Comparison of ENCODE assay signal across 1 cellular context in the genomic region with DNA sequence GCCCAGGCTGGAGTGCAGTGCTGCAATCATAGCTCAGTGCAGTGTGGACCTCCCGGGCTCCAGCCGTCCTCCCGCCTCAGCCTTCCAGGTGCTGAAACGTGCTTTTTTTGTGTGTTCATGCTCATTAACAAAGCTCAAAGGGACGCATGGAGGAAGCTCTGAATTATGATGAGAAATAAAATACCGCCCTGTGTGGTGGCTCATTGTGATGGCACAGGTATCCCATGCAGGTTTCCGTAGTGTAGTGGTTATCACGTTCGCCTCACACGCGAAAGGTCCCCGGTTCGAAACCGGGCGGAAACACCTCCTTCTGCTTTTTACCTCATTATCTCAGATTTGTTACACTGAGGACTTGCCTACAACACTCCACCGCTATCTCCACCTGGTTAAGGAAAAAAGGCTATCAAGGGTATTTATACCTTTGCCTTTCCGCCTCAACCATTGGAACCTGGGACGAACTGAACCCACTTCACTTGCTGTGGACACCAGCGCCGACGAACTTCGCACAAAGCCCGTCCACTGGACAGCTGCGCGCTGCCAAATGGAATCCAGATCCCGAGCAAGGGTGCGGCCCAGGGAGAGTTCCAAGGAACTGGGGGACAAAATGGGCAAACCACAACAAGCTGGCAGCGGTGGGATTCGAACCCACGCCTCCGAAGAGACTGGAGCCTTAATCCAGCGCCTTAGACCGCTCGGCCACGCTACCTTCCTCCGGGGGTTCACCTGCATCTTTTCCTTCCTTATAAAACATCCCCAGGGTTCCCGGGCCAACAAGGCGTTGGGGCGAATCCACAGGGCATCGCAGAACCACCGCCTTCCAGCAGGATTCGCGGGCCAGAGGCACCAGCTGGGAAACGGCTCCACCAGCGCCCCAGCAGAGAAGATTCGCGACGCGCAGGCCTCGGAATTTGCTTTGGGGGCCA.
TF ChIP-seq lines count a peak whose summit lies in the region.

No MANE protein-coding gene starts in this region.

TF ChIP-seq in GM12878, 131 proteins besides CTCF, POLR2A, EP300 and RAD21 (continued from another document and continues in another):
- TF ChIP-seq, protein P1, sequence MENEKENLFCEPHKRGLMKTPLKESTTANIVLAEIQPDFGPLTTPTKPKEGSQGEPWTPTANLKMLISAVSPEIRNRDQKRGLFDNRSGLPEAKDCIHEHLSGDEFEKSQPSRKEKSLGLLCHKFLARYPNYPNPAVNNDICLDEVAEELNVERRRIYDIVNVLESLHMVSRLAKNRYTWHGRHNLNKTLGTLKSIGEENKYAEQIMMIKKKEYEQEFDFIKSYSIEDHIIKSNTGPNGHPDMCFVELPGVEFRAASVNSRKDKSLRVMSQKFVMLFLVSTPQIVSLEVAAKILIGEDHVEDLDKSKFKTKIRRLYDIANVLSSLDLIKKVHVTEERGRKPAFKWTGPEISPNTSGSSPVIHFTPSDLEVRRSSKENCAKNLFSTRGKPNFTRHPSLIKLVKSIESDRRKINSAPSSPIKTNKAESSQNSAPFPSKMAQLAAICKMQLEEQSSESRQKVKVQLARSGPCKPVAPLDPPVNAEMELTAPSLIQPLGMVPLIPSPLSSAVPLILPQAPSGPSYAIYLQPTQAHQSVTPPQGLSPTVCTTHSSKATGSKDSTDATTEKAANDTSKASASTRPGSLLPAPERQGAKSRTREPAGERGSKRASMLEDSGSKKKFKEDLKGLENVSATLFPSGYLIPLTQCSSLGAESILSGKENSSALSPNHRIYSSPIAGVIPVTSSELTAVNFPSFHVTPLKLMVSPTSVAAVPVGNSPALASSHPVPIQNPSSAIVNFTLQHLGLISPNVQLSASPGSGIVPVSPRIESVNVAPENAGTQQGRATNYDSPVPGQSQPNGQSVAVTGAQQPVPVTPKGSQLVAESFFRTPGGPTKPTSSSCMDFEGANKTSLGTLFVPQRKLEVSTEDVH (IDR thresholded peaks at IDR 0.05; ENCODE audit: low read depth, partially characterized antibody): no peak
- TF ChIP-seq ZNF274 (IDR thresholded peaks at IDR 0.05; ENCODE audit: insufficient read depth, insufficient read length): no peak
- TF ChIP-seq, protein P2, sequence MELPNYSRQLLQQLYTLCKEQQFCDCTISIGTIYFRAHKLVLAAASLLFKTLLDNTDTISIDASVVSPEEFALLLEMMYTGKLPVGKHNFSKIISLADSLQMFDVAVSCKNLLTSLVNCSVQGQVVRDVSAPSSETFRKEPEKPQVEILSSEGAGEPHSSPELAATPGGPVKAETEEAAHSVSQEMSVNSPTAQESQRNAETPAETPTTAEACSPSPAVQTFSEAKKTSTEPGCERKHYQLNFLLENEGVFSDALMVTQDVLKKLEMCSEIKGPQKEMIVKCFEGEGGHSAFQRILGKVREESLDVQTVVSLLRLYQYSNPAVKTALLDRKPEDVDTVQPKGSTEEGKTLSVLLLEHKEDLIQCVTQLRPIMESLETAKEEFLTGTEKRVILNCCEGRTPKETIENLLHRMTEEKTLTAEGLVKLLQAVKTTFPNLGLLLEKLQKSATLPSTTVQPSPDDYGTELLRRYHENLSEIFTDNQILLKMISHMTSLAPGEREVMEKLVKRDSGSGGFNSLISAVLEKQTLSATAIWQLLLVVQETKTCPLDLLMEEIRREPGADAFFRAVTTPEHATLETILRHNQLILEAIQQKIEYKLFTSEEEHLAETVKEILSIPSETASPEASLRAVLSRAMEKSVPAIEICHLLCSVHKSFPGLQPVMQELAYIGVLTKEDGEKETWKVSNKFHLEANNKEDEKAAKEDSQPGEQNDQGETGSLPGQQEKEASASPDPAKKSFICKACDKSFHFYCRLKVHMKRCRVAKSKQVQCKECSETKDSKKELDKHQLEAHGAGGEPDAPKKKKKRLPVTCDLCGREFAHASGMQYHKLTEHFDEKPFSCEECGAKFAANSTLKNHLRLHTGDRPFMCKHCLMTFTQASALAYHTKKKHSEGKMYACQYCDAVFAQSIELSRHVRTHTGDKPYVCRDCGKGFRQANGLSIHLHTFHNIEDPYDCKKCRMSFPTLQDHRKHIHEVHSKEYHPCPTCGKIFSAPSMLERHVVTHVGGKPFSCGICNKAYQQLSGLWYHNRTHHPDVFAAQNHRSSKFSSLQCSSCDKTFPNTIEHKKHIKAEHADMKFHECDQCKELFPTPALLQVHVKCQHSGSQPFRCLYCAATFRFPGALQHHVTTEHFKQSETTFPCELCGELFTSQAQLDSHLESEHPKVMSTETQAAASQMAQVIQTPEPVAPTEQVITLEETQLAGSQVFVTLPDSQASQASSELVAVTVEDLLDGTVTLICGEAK (IDR thresholded peaks at IDR 0.05; ENCODE audit: borderline replicate concordance): peak; percentile 22; the same call in 1 of the 2 replicates
- TF ChIP-seq CBFB (IDR thresholded peaks at IDR 0.05; ENCODE audit: low read depth): no peak
- TF ChIP-seq KAT2A (conservative IDR thresholded peaks at IDR 0.05; ENCODE audit: control insufficient read depth, low read depth, low read length): no peak
- TF ChIP-seq, protein P3, sequence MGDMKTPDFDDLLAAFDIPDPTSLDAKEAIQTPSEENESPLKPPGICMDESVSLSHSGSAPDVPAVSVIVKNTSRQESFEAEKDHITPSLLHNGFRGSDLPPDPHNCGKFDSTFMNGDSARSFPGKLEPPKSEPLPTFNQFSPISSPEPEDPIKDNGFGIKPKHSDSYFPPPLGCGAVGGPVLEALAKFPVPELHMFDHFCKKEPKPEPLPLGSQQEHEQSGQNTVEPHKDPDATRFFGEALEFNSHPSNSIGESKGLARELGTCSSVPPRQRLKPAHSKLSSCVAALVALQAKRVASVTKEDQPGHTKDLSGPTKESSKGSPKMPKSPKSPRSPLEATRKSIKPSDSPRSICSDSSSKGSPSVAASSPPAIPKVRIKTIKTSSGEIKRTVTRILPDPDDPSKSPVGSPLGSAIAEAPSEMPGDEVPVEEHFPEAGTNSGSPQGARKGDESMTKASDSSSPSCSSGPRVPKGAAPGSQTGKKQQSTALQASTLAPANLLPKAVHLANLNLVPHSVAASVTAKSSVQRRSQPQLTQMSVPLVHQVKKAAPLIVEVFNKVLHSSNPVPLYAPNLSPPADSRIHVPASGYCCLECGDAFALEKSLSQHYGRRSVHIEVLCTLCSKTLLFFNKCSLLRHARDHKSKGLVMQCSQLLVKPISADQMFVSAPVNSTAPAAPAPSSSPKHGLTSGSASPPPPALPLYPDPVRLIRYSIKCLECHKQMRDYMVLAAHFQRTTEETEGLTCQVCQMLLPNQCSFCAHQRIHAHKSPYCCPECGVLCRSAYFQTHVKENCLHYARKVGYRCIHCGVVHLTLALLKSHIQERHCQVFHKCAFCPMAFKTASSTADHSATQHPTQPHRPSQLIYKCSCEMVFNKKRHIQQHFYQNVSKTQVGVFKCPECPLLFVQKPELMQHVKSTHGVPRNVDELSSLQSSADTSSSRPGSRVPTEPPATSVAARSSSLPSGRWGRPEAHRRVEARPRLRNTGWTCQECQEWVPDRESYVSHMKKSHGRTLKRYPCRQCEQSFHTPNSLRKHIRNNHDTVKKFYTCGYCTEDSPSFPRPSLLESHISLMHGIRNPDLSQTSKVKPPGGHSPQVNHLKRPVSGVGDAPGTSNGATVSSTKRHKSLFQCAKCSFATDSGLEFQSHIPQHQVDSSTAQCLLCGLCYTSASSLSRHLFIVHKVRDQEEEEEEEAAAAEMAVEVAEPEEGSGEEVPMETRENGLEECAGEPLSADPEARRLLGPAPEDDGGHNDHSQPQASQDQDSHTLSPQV (IDR thresholded peaks at IDR 0.05): no peak
- TF ChIP-seq CHD1 (IDR thresholded peaks at IDR 0.05; ENCODE audit: low read depth, low read length): no peak
- TF ChIP-seq SRF (IDR thresholded peaks at IDR 0.05; ENCODE audit: low read depth in 2 of 2, low read length in 2 of 2): no peak
- no peak for TF ChIP-seq TCF7 (IDR thresholded peaks at IDR 0.05; ENCODE audit: borderline replicate concordance)
- no peak for TF ChIP-seq ZBED1 (IDR thresholded peaks at IDR 0.05; ENCODE audit: borderline replicate concordance)
- TF ChIP-seq, protein P4, sequence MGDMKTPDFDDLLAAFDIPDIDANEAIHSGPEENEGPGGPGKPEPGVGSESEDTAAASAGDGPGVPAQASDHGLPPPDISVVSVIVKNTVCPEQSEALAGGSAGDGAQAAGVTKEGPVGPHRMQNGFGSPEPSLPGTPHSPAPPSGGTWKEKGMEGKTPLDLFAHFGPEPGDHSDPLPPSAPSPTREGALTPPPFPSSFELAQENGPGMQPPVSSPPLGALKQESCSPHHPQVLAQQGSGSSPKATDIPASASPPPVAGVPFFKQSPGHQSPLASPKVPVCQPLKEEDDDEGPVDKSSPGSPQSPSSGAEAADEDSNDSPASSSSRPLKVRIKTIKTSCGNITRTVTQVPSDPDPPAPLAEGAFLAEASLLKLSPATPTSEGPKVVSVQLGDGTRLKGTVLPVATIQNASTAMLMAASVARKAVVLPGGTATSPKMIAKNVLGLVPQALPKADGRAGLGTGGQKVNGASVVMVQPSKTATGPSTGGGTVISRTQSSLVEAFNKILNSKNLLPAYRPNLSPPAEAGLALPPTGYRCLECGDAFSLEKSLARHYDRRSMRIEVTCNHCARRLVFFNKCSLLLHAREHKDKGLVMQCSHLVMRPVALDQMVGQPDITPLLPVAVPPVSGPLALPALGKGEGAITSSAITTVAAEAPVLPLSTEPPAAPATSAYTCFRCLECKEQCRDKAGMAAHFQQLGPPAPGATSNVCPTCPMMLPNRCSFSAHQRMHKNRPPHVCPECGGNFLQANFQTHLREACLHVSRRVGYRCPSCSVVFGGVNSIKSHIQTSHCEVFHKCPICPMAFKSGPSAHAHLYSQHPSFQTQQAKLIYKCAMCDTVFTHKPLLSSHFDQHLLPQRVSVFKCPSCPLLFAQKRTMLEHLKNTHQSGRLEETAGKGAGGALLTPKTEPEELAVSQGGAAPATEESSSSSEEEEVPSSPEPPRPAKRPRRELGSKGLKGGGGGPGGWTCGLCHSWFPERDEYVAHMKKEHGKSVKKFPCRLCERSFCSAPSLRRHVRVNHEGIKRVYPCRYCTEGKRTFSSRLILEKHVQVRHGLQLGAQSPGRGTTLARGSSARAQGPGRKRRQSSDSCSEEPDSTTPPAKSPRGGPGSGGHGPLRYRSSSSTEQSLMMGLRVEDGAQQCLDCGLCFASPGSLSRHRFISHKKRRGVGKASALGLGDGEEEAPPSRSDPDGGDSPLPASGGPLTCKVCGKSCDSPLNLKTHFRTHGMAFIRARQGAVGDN (IDR thresholded peaks at IDR 0.05): no peak
- no peak for TF ChIP-seq TAF1 (IDR thresholded peaks at IDR 0.05; ENCODE audit: borderline replicate concordance, low read depth, low read length)
- TF ChIP-seq RFX5 (IDR thresholded peaks at IDR 0.05; ENCODE audit: low read depth, low read length): no peak
- TF ChIP-seq FOS (IDR thresholded peaks at IDR 0.05; ENCODE audit: borderline replicate concordance, extremely low read depth, insufficient read length): no peak
- TF ChIP-seq, protein P5, sequence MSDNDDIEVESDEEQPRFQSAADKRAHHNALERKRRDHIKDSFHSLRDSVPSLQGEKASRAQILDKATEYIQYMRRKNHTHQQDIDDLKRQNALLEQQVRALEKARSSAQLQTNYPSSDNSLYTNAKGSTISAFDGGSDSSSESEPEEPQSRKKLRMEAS (IDR thresholded peaks at IDR 0.05; ENCODE audit: low read depth, low read length): no peak
- TF ChIP-seq MXI1 (IDR thresholded peaks at IDR 0.05; ENCODE audit: low read depth, low read length): no peak
- TF ChIP-seq EGR1 (IDR thresholded peaks at IDR 0.05; ENCODE audit: borderline replicate concordance in 1 of 2, low read depth in 2 of 2, low read length in 2 of 2): no peak
- peak; percentile 72 for TF ChIP-seq MTA2 (IDR thresholded peaks at IDR 0.05; ENCODE audit: low read depth)
- no peak for TF ChIP-seq NFXL1 (IDR thresholded peaks at IDR 0.05; ENCODE audit: borderline replicate concordance)
- TF ChIP-seq ZNF622 (IDR thresholded peaks at IDR 0.05): no peak
- TF ChIP-seq, protein P6, sequence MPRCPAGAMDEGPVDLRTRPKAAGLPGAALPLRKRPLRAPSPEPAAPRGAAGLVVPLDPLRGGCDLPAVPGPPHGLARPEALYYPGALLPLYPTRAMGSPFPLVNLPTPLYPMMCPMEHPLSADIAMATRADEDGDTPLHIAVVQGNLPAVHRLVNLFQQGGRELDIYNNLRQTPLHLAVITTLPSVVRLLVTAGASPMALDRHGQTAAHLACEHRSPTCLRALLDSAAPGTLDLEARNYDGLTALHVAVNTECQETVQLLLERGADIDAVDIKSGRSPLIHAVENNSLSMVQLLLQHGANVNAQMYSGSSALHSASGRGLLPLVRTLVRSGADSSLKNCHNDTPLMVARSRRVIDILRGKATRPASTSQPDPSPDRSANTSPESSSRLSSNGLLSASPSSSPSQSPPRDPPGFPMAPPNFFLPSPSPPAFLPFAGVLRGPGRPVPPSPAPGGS (IDR thresholded peaks at IDR 0.05; ENCODE audit: borderline replicate concordance, insufficient read depth, low read depth, low read length, poor library complexity, severe bottlenecking): no peak
- no peak for TF ChIP-seq BCL11A (IDR thresholded peaks at IDR 0.05; ENCODE audit: low read depth, low read length)
- TF ChIP-seq RAD51 (IDR thresholded peaks at IDR 0.05): no peak
- no peak for TF ChIP-seq LARP7 (IDR thresholded peaks at IDR 0.05)
- TF ChIP-seq CREB1 (IDR thresholded peaks at IDR 0.05; ENCODE audit: low read depth): peak; percentile 71
- TF ChIP-seq, protein P7, sequence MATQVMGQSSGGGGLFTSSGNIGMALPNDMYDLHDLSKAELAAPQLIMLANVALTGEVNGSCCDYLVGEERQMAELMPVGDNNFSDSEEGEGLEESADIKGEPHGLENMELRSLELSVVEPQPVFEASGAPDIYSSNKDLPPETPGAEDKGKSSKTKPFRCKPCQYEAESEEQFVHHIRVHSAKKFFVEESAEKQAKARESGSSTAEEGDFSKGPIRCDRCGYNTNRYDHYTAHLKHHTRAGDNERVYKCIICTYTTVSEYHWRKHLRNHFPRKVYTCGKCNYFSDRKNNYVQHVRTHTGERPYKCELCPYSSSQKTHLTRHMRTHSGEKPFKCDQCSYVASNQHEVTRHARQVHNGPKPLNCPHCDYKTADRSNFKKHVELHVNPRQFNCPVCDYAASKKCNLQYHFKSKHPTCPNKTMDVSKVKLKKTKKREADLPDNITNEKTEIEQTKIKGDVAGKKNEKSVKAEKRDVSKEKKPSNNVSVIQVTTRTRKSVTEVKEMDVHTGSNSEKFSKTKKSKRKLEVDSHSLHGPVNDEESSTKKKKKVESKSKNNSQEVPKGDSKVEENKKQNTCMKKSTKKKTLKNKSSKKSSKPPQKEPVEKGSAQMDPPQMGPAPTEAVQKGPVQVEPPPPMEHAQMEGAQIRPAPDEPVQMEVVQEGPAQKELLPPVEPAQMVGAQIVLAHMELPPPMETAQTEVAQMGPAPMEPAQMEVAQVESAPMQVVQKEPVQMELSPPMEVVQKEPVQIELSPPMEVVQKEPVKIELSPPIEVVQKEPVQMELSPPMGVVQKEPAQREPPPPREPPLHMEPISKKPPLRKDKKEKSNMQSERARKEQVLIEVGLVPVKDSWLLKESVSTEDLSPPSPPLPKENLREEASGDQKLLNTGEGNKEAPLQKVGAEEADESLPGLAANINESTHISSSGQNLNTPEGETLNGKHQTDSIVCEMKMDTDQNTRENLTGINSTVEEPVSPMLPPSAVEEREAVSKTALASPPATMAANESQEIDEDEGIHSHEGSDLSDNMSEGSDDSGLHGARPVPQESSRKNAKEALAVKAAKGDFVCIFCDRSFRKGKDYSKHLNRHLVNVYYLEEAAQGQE (IDR thresholded peaks at IDR 0.05; ENCODE audit: low read depth, low read length): no peak; the same call in 1 of the 2 replicates
- TF ChIP-seq FOXM1 (IDR thresholded peaks at IDR 0.05; ENCODE audit: low read depth, low read length): 0 out of 2 replicates have a peak, but pooled peaks have one; percentile 22
- TF ChIP-seq ZZZ3 (IDR thresholded peaks at IDR 0.05; ENCODE audit: control insufficient read depth, insufficient read length, low read depth): no peak
- TF ChIP-seq MEF2B (IDR thresholded peaks at IDR 0.05; ENCODE audit: partially characterized antibody, poor library complexity, severe bottlenecking): no peak
- peak; percentile 84 for TF ChIP-seq SREBF2 (IDR thresholded peaks at IDR 0.05; ENCODE audit: low read length)
